ENCODE assay signal across 18 cellular contexts in genomic region chr1:2159124-2159523, GRCh38.
"Had no signal": no experiment of that assay in that cellular context is flagged by ENCODE, and none has a peak within 500 bp of the region (broad histone marks: within the 10 kb centered on the region; RNA-seq: fewer than 3 reads in every experiment).

No MANE protein-coding gene starts in this region.

- H3K9me3 ChIP-seq: thyroid gland had no signal

- H3K79me2 ChIP-seq: hepatocyte had no signal

- H3K4me3 Mint-ChIP-seq: naive B cell, nephron, type B pancreatic cell had no signal

- H3K27ac Mint-ChIP-seq: naive B cell, nephron, type B pancreatic cell had no signal

- H2AFZ ChIP-seq: hepatocyte had no signal

- H3K4me3 ChIP-seq: coronary artery, dorsolateral prefrontal cortex, hepatocyte, thyroid gland had no signal

- ATAC-seq: left colon, right cardiac atrium had no signal

- H3K27me3 ChIP-seq: dorsolateral prefrontal cortex, hepatocyte, thyroid gland had no signal

- H3K36me3 ChIP-seq: thyroid gland had no signal

- H3K27me3 Mint-ChIP-seq: naive B cell, type B pancreatic cell had no signal

- H3K4me2 ChIP-seq: hepatocyte had no signal

- DNase-seq: dorsolateral prefrontal cortex; effector CD8-positive, alpha-beta T cell; foreskin melanocyte; kidney; left colon; mesendoderm; naive B cell; posterior cingulate gyrus; small intestine; stimulated activated CD4-positive, alpha-beta T cell treated with anti-CD3 and anti-CD28 coated beads, Interleukin-12 subunit alpha, Interleukin-12 subunit beta, amount 100 ng/mL, for 4 hours; stimulated activated CD4-positive, alpha-beta T cell treated with anti-CD3 and anti-CD28 coated beads, Interleukin-2, amount 100 ng/mL, for 48 hours; stimulated activated naive CD4-positive, alpha-beta T cell treated with Interleukin-2 at 50 U/mL for 16 hours; thyroid gland had no signal

- H3K27ac ChIP-seq: coronary artery, hepatocyte had no signal
